Comparison of ENCODE assay signal across 9 cellular contexts in the genomic region with DNA sequence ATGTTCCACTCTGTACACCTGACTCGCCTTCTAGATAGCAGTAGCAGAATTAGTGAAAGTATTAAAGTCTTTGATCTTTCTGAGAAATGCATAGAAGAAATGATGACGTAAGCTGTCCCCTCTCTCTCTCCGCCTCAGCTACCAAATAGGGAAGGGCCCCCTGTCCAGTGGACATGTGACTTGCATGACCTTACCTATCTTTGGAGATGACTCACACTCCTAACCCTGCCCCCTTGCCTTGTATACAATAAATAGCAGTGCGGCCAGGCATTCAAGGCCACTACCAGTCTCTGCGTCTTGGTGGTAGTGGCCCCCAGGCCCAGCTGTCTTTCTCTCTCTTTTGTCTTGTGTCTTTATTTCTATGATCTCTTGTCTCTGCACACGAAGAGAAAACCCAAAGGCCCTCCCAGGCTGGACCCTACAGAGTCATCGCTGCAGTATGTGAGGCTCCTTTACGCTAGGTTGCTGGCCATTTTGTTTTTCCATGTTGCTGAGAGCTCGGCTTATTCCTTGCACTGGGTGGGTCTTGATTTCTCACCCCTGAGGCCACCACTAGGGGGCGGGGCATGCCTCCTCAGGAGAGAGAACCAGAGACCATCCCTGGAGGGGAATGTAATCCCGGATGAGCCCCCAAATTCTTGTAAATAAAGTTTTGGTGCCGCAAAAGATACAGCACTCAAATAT. TPM values are rescaled to one million over a fixed set of nuclear protein-coding genes. Genes with fewer than 3 reads are reported as not detected.
DNase-seq lines count a peak whose midpoint lies in the region; TF ChIP-seq lines count a peak whose summit lies in the region.
"Had no signal": no experiment of that assay in that cellular context is flagged by ENCODE, and none has a peak within 500 bp of the region (broad histone marks: within the 10 kb centered on the region; RNA-seq: fewer than 3 reads in every experiment).

No MANE protein-coding gene starts in this region.

- WGBS in HUES64: 89% methylated on average over 12 of the region's 12 CpGs

- H3K9me3 Mint-ChIP-seq in neural progenitor cell: peaks cover 3% of the 10 kb centered on the region
- H3K9me3 Mint-ChIP-seq in CD14-positive monocyte: peaks cover 9 to 27% (median 13%) of the 10 kb centered on the region in 7 donors

- H3K9me3 ChIP-seq in HUES64 (ENCODE audit: insufficient read depth, low read depth, low read length) (peaks cover 27% of the 10 kb centered on the region), neural progenitor cell (ENCODE audit: low read depth) (no peaks in the 10 kb centered on the region)
- H3K9me3 ChIP-seq: ascending aorta had no signal

- H3K4me2 ChIP-seq in neural progenitor cell: peak overlapping the region; percentile 85

- H3K27me3 Mint-ChIP-seq in neural progenitor cell (ENCODE audit: insufficient read depth, low read depth): no peaks in the 10 kb centered on the region
- peaks cover 10 to 29% (median 19%) of the 10 kb centered on the region in 3 donors for H3K27me3 Mint-ChIP-seq in CD14-positive monocyte (ENCODE audit: low read depth in 3 of 3)

- H3K9ac ChIP-seq in HUES64 (ENCODE audit: low read depth, low read length) (no peak overlapping the region), neural progenitor cell (no peak overlapping the region)

- peaks cover 32% of the 10 kb centered on the region for H3K4me1 ChIP-seq in HUES64 (ENCODE audit: insufficient read depth, low read length)
- H3K4me1 ChIP-seq in neural progenitor cell: peaks cover 8% of the 10 kb centered on the region
- H3K4me1 ChIP-seq: ascending aorta had no signal

- peaks cover 29% of the 10 kb centered on the region for H3F3A ChIP-seq in neural progenitor cell (ENCODE audit: low read depth)

- H3K27ac ChIP-seq in HUES64 (ENCODE audit: low read depth, low read length): peak overlapping the region; percentile 87; the same call in 1 of the 2 replicates
- H3K27ac ChIP-seq in neural progenitor cell: no peak overlapping the region
- H3K27ac ChIP-seq: ascending aorta had no signal

- DNase-seq in NCI-H1417 (lab: John Stamatoyannopoulos, UW) (peak in 2 of 3 experiments; percentile 21 to 62), NCI-H1417 treated with DMSO at 0.1 percent for 48 hours (lab: John Stamatoyannopoulos, UW) (no peak), neural progenitor cell (ENCODE audit: low spot score) (peak; percentile 66), NCI-H146 (lab: John Stamatoyannopoulos, UW) (no peak), CD14-positive monocyte (ENCODE audit: low spot score) (no peak), cardiac septum (ENCODE audit: low spot score) (no peak)

- H3K4me3 Mint-ChIP-seq in neural progenitor cell (peak overlapping the region; percentile 79), CD14-positive monocyte (no peak overlapping the region)

- peak; percentile 22; the same call in 1 of the 2 replicates for TF ChIP-seq CTCF in WI38 (IDR thresholded peaks at IDR 0.05; ENCODE audit: low read depth, low read length)
- TF ChIP-seq CTCF in neural progenitor cell (IDR thresholded peaks at IDR 0.05): peak; percentile 55
- no peak for TF ChIP-seq CTCF in CD14-positive monocyte (IDR thresholded peaks at IDR 0.05)

- H3K27me3 ChIP-seq in HUES64 (ENCODE audit: insufficient read depth, low read length) (no peaks in the 10 kb centered on the region), neural progenitor cell (no peaks in the 10 kb centered on the region)
- H3K27me3 ChIP-seq: ascending aorta had no signal

- H3K4me3 ChIP-seq in HUES64 (ENCODE audit: low read length) (no peak overlapping the region), WI38 (ENCODE audit: low read depth, low read length) (no peak overlapping the region), neural progenitor cell (no peak overlapping the region)

- H3K36me3 Mint-ChIP-seq in neural progenitor cell (no peaks in the 10 kb centered on the region), CD14-positive monocyte (no peaks in the 10 kb centered on the region)

- H3K27ac Mint-ChIP-seq in neural progenitor cell (no peak overlapping the region), CD14-positive monocyte (no peak overlapping the region)

- no peaks in the 10 kb centered on the region for H4K20me1 ChIP-seq in neural progenitor cell (ENCODE audit: low read depth)

- H3K79me2 ChIP-seq in neural progenitor cell (ENCODE audit: low read depth): no peaks in the 10 kb centered on the region

- H2AFZ ChIP-seq in neural progenitor cell (replicated peaks): peak overlapping the region; percentile 73

- peaks cover 17% of the 10 kb centered on the region for H3K4me1 Mint-ChIP-seq in neural progenitor cell
- peaks cover 2% of the 10 kb centered on the region for H3K4me1 Mint-ChIP-seq in CD14-positive monocyte

- intact Hi-C loops in CD14-positive monocyte (cut with micrococcal nuclease): no loop called here
- intact Hi-C loops in cardiac septum (cut with DNase I): no loop called here

- H3K36me3 ChIP-seq in HUES64 (ENCODE audit: insufficient read depth, low read length): no peaks in the 10 kb centered on the region
- no peaks in the 10 kb centered on the region for H3K36me3 ChIP-seq in neural progenitor cell
- H3K36me3 ChIP-seq: ascending aorta had no signal

RNA-seq across cellular contexts. Expression of a gene that starts 16.0 kb away (rescaled TPM):
- polyA plus RNA-seq in HUES64 (2013, experiment 1 of 2): 1.1 TPM
- 1.3 TPM for polyA plus RNA-seq in HUES64 (2013, experiment 2 of 2)
- total RNA-seq in neural progenitor cell (ENCODE audit: low replicate concordance) (4.2 and 5.6 TPM in 2 replicates), cardiac septum (not detected)
- not detected for polyA plus RNA-seq in CD14-positive monocyte

RNA-seq across cellular contexts. Expression of a gene that starts 54.7 kb away (rescaled TPM):
- 23.6 TPM for polyA plus RNA-seq in HUES64 (2013, experiment 1 of 2)
- polyA plus RNA-seq in HUES64 (2013, experiment 2 of 2): 25.2 TPM
- total RNA-seq in neural progenitor cell (ENCODE audit: low replicate concordance): 47.5 and 67.4 TPM in 2 replicates
- polyA plus RNA-seq in CD14-positive monocyte: 10 to 100 TPM; 19.0 to 23.7 TPM
- 41.3 TPM for total RNA-seq in cardiac septum

Comparison
In these comparisons a context has a peak if more than half of its experiments do, and no peak if none do; other contexts are left out.
1. DNase-seq: peak in NCI-H1417 (2 of 3) and neural progenitor cell (single experiment); none in NCI-H1417 treated with DMSO at 0.1 percent for 48 hours (single experiment), NCI-H146 (single experiment), CD14-positive monocyte (single experiment) and cardiac septum (single experiment).